19 cellular contexts compared by ENCODE assay signal in genomic region chr4:153546273-153546672, GRCh38.
A peak's percentile ranks its signal among the peaks of the same experiment; 100 is the strongest.
DNase-seq lines count a peak whose midpoint lies in the region; ATAC-seq, FAIRE-seq and TF ChIP-seq lines count a peak whose summit lies in the region.
"Had no signal": no experiment of that assay in that cellular context is flagged by ENCODE, and none has a peak within 500 bp of the region (broad histone marks: within the 10 kb centered on the region; RNA-seq: fewer than 3 reads in every experiment).

No MANE protein-coding gene starts in this region.

- peak overlapping the region; percentile 47 for H3K27ac Mint-ChIP-seq in stimulated activated naive B cell treated with anti-CD40 and anti-IgM and Interleukin-4, amounts not matched to agents 10 μg/mL and 1 μg/mL and 100 μg/mL, for 72 hours

- no peaks in the 10 kb centered on the region for H3K9me3 Mint-ChIP-seq in stimulated activated naive B cell treated with anti-CD40 and anti-IgM and Interleukin-4, amounts not matched to agents 10 μg/mL and 1 μg/mL and 100 μg/mL, for 72 hours
- H3K9me3 Mint-ChIP-seq: H9 had no signal

- H3K4me1 ChIP-seq in mammary epithelial cell (ENCODE audit: insufficient read depth, low read length), result peaks cover 10% of the 10 kb centered on the region

- BruUV-seq in mammary epithelial cell (replicated peaks; lab: Mats Ljungman, UMichigan), result no TSS peak

- peaks cover 37 to 73% of the 10 kb centered on the region in 2 donors for H3K4me1 Mint-ChIP-seq in stimulated activated naive B cell treated with anti-CD40 and anti-IgM and Interleukin-4, amounts not matched to agents 10 μg/mL and 1 μg/mL and 100 μg/mL, for 72 hours

- TF ChIP-seq CTCF in fibroblast of pulmonary artery (IDR thresholded peaks at IDR 0.05; ENCODE audit: low read length, missing control alignments) (no peak), mammary epithelial cell (conservative IDR thresholded peaks at IDR 0.05 in 1 of 2, IDR thresholded peaks at IDR 0.05 in 1 of 2; ENCODE audit: extremely low read depth in 1 of 2, insufficient read depth in 1 of 2, low read depth in 1 of 2, low read length in 2 of 2) (no peak)

- no peak overlapping the region for H2AFZ ChIP-seq in mammary epithelial cell (ENCODE audit: low read depth, low read length)

- ATAC-seq in stimulated activated naive B cell treated with anti-CD40 and anti-IgM and Interleukin-4, amounts not matched to agents 10 μg/mL and 1 μg/mL and 100 μg/mL, for 72 hours (replicated peaks), result no peak
- ATAC-seq: GM12878, K562, PC-3 had no signal

- CTCF ChIA-PET in mammary epithelial cell (lab: Charles Lee; ENCODE audit: low non-redundant PET), result no interaction called here

- no peak overlapping the region for H3K4me3 Mint-ChIP-seq in stimulated activated naive B cell treated with anti-CD40 and anti-IgM and Interleukin-4, amounts not matched to agents 10 μg/mL and 1 μg/mL and 100 μg/mL, for 72 hours
- H3K4me3 Mint-ChIP-seq: H9 had no signal

- no peak overlapping the region for H3K9ac ChIP-seq in mammary epithelial cell (ENCODE audit: insufficient read depth, low read length)

- H3K4me3 ChIP-seq in fibroblast of pulmonary artery (replicated peaks; ENCODE audit: low read depth, low read length) (no peak overlapping the region), mammary epithelial cell (replicated peaks in 1 of 3; ENCODE audit: insufficient read depth in 1 of 3, low read depth in 2 of 3, low read length in 3 of 3) (no peak overlapping the region)
- H3K4me3 ChIP-seq: GM12878, K562 had no signal

- in situ Hi-C loops in mammary epithelial cell (cut with MboI; ENCODE audit: low sequenced_read_pairs in 2 of 2), result no loop called here

- H3K9me3 ChIP-seq in mammary epithelial cell (replicated peaks; ENCODE audit: insufficient read depth, low read length), result no peaks in the 10 kb centered on the region

- H3K36me3 Mint-ChIP-seq in stimulated activated naive B cell treated with anti-CD40 and anti-IgM and Interleukin-4, amounts not matched to agents 10 μg/mL and 1 μg/mL and 100 μg/mL, for 72 hours, result peaks cover 17 to 25% of the 10 kb centered on the region in 2 donors

- intact Hi-C loops in mammary epithelial cell (cut with micrococcal nuclease), result no loop called here

- dilution Hi-C loops in mammary epithelial cell (cut with HindIII; ENCODE audit: low sequenced_read_pairs), result no loop called here

- peaks cover 26% of the 10 kb centered on the region for H3K79me2 ChIP-seq in mammary epithelial cell (ENCODE audit: insufficient read depth, low read length)

- H3K4me2 ChIP-seq in mammary epithelial cell (ENCODE audit: insufficient read depth, low read depth, low read length), result no peak overlapping the region

- DNase-seq in NCI-H1694 (lab: John Stamatoyannopoulos, UW), result peak; percentile 1
- no peak for DNase-seq in NCI-H1694 treated with DMSO at 0.1 percent for 48 hours (lab: John Stamatoyannopoulos, UW)
- DNase-seq in NCI-H2171 (lab: John Stamatoyannopoulos, UW), result peak; percentile 47
- peak; percentile 13 for DNase-seq in fibroblast of pulmonary artery (ENCODE audit: low read depth)
- DNase-seq in stimulated activated naive B cell treated with anti-CD40 and anti-IgM and Interleukin-4, amounts not matched to agents 10 μg/mL and 1 μg/mL and 100 μg/mL, for 72 hours, result no peak
- no peak for DNase-seq in GM12891 (ENCODE audit: insufficient read length, low spot score)
- DNase-seq in mammary epithelial cell, result no peak
- DNase-seq in A172 (ENCODE audit: low spot score), result no peak
- DNase-seq: 8988T, COR-L47, H9, NCI-H1436, NCI-H345, NCI-H748 treated with DMSO at 0.1 percent for 48 hours, PC-3 had no signal

- FAIRE-seq in GM12891 (lab: Jason Lieb, UNC), result no peak
- FAIRE-seq: GM12878, HTR-8/SVneo, K562 had no signal

- 100% methylated on average over 3 of the region's 3 CpGs for WGBS in mammary epithelial cell (ENCODE audit: low coverage, missing lambda C conversion rate)

- no peaks in the 10 kb centered on the region for H3K27me3 ChIP-seq in mammary epithelial cell (ENCODE audit: insufficient read depth, low read length)

- no peaks in the 10 kb centered on the region for H3K27me3 Mint-ChIP-seq in stimulated activated naive B cell treated with anti-CD40 and anti-IgM and Interleukin-4, amounts not matched to agents 10 μg/mL and 1 μg/mL and 100 μg/mL, for 72 hours

- H3K27ac ChIP-seq in mammary epithelial cell (ENCODE audit: insufficient read depth, low read depth, low read length), result no peak overlapping the region
- H3K27ac ChIP-seq: C4-2B had no signal

- H4K20me1 ChIP-seq in mammary epithelial cell (ENCODE audit: insufficient read depth, low read length), result no peaks in the 10 kb centered on the region

- no peaks in the 10 kb centered on the region for H3K36me3 ChIP-seq in mammary epithelial cell (ENCODE audit: insufficient read depth, low read length)

- no peak for TF ChIP-seq POLR2A in GM12891 (IDR thresholded peaks at IDR 0.05; ENCODE audit: low read depth, low read length)

TF ChIP-seq in GM12891, 5 proteins besides CTCF, POLR2A, EP300 and RAD21:
- TF ChIP-seq PAX5 (IDR thresholded peaks at IDR 0.05; ENCODE audit: insufficient read depth, low read length, severe bottlenecking) (no peak), SPI1 (IDR thresholded peaks at IDR 0.05; ENCODE audit: low read depth, low read length) (no peak), POU2F2 (IDR thresholded peaks at IDR 0.05; ENCODE audit: low read depth, low read length) (no peak), POLR2AphosphoS5 (IDR thresholded peaks at IDR 0.05; ENCODE audit: low read depth, low read length) (no peak), TAF1 (IDR thresholded peaks at IDR 0.05; ENCODE audit: low read depth, low read length) (no peak)
TF ChIP-seq in GM12891: peak in this region for 0.

Comparison
In these comparisons a context has a peak if more than half of its experiments do, and no peak if none do; other contexts are left out.
1. DNase-seq: peak in NCI-H1694 (single experiment), NCI-H2171 (single experiment) and fibroblast of pulmonary artery (single experiment); none in NCI-H1694 treated with DMSO at 0.1 percent for 48 hours (single experiment), stimulated activated naive B cell treated with anti-CD40 and anti-IgM and Interleukin-4, amounts not matched to agents 10 μg/mL and 1 μg/mL and 100 μg/mL, for 72 hours (single experiment), GM12891 (single experiment), mammary epithelial cell (single experiment) and A172 (single experiment).